Comparison of ENCODE assay signal across 21 cellular contexts in genomic region chr7:7536396-7537019, GRCh38. TPM values are rescaled to one million over a fixed set of nuclear protein-coding genes. Genes with fewer than 3 reads are reported as not detected.
"Had no signal": no experiment of that assay in that cellular context is flagged by ENCODE, and none has a peak within 500 bp of the region (broad histone marks: within the 10 kb centered on the region; RNA-seq: fewer than 3 reads in every experiment).

No MANE protein-coding gene starts in this region.

- H3K36me3 ChIP-seq: colonic mucosa, left lung, neural progenitor cell had no signal

- H3K27ac ChIP-seq: colonic mucosa, dorsolateral prefrontal cortex, left lung, neural progenitor cell, testis had no signal

- H3K4me1 ChIP-seq: colonic mucosa, left lung, testis had no signal

- H3K27me3 ChIP-seq: colonic mucosa, dorsolateral prefrontal cortex, left lung, neural progenitor cell, testis had no signal

- H3K4me3 ChIP-seq: colonic mucosa, dorsolateral prefrontal cortex, left lung, neural progenitor cell, testis had no signal

- DNase-seq: activated CD8-positive, alpha-beta memory T cell treated with anti-CD3 and anti-CD28 coated beads for 24 hours; activated CD8-positive, alpha-beta memory T cell treated with anti-CD3 and anti-CD28 coated beads, Interleukin-2, amount 50 U/mL, for 4 hours; activated naive CD4-positive, alpha-beta T cell treated with Interleukin-2 at 50 U/mL for 16 hours; activated naive CD8-positive, alpha-beta T cell treated with anti-CD3 and anti-CD28 coated beads, Interleukin-2, amount 10 ng/mL, durations not matched to agents 7 days and 5 days; activated T-cell treated with anti-CD3 and anti-CD28 coated beads, Interleukin-2, amount 50 U/mL, for 24 hours; amniotic stem cell; colonic mucosa; dorsolateral prefrontal cortex; effector memory CD8-positive, alpha-beta T cell; foreskin melanocyte; left lung; naive thymus-derived CD8-positive, alpha-beta T cell; posterior cingulate gyrus; stimulated activated CD4-positive, alpha-beta T cell treated with anti-CD3 and anti-CD28 coated beads, Interleukin-4, amount 100 ng/mL, for 1 hour; stimulated activated naive CD4-positive, alpha-beta T cell; T1000; testis had no signal

- FAIRE-seq: bronchial epithelial cell, endothelial cell of umbilical vein had no signal

- H3K9me3 ChIP-seq: colonic mucosa, left lung, testis had no signal

RNA-seq across cellular contexts. Expression of gene COL28A1, which starts 0.8 kb away (rescaled TPM):
- total RNA-seq: activated naive CD8-positive, alpha-beta T cell treated with anti-CD3 and anti-CD28 coated beads, Interleukin-2, amount 10 ng/mL, durations not matched to agents 7 days and 5 days; bronchial epithelial cell; endothelial cell of umbilical vein; lung microvascular endothelial cell had no signal
- polyA plus RNA-seq: endothelial cell of umbilical vein; naive thymus-derived CD8-positive, alpha-beta T cell had no signal
